1 cellular context compared by ENCODE assay signal in the genomic region with DNA sequence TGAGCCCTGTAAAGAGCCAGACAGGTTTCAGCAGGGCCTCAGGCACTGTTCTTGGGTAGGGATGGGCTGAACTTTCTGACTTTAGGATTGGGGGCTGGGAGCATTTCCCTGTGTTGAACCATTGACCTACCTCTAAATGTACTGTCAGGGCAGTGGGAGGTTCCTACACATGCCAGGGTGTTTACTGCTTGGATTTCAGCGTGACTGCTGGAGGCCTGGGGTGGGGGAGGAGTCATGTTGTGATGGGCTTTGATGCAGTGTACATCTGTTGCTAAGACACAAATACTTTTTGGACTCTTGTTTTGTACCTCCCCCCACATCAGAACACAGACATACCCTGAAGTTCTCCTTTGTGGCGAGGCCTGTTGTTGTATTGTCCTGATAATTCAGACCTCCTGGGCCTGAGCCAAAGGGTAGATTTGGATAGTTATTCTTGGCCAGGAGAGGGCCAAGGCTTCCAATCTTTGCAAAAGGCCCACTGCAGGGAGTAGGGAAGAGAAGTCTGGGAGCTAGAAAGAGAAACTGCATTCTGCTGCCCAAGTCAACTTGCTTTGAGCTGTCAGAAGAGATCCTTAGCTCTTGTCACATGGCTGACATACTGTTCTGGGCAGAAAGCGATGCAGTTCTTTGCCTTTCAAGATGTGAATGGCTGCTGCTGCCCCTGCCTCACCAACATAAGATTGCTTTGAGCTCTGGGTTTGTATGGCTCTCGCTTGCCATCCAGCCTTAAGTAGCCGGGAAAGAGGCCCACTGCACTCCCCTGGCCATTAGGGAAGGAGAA.
A peak's percentile ranks its signal among the peaks of the same experiment; 100 is the strongest.
TF ChIP-seq lines count a peak whose summit lies in the region.

No MANE protein-coding gene starts in this region.

TF ChIP-seq in liver, 16 proteins besides CTCF, POLR2A, EP300 and RAD21 (continued from another document):
- TF ChIP-seq, protein P1, sequence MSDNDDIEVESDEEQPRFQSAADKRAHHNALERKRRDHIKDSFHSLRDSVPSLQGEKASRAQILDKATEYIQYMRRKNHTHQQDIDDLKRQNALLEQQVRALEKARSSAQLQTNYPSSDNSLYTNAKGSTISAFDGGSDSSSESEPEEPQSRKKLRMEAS (IDR thresholded peaks at IDR 0.05) = peak; percentile 62
- TF ChIP-seq JUND (IDR thresholded peaks at IDR 0.05) = peak in 1 of 2 donors; percentile 15
- TF ChIP-seq REST (IDR thresholded peaks at IDR 0.05) = no peak
- TF ChIP-seq HNF4G (IDR thresholded peaks at IDR 0.05) = no peak
- no peak for TF ChIP-seq EGR1 (IDR thresholded peaks at IDR 0.05; ENCODE audit: low read depth in 2 of 2)
- no peak for TF ChIP-seq FOXA1 (IDR thresholded peaks at IDR 0.05)
- no peak for TF ChIP-seq ATF3 (IDR thresholded peaks at IDR 0.05)
- TF ChIP-seq FOXA2 (IDR thresholded peaks at IDR 0.05) = no peak
- TF ChIP-seq TAF1 (conservative IDR thresholded peaks at IDR 0.05) = no peak
TF ChIP-seq in liver: peak in this region for 6.
